ENCODE assay signal across 1 cellular context in the genomic region with DNA sequence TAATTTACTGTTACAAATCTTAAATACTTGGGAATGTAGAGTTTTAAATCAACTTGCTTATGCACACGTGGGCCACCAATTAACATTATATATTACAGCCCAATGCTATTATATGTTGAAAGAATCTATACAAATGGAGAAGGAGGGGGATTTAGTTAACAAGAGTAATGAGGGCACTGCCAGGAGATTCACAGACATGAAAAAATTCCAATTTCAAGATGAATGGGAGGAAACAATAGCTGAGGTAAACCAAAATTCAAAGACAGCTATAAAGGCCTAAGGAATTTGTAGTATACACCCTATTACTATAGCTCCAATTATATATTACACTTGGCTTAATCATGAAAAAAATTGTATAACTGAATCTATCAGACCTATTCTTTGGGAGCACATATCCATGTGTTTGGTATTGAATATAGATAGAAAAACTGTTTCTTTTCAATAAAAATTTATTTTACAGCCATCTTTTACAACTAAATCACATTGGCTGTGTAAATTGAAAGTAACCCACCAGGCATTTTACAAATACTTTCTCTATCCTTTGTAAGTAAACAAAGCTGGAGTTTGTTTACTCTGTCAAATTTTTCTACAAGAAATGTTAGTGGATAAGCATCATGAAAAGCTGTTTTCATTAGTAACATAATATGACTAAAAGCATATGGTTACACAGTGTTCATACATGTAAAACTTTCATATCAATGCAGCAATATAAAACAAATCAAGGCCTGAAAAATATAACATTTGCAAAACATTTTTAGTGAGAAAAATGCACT.
TF ChIP-seq lines count a peak whose summit lies in the region.

No MANE protein-coding gene starts in this region.

TF ChIP-seq in IMR-90, 13 proteins besides CTCF, POLR2A, EP300 and RAD21:
- TF ChIP-seq MXI1 (IDR thresholded peaks at IDR 0.05; ENCODE audit: borderline replicate concordance, low read depth, low read length), result no peak
- no peak for TF ChIP-seq RCOR1 (IDR thresholded peaks at IDR 0.05; ENCODE audit: insufficient replicate concordance, low read length)
- TF ChIP-seq SMC3 (IDR thresholded peaks at IDR 0.05; ENCODE audit: low read depth, low read length), result no peak
- TF ChIP-seq MAZ (IDR thresholded peaks at IDR 0.05; ENCODE audit: borderline replicate concordance, low read depth, low read length), result no peak
- no peak for TF ChIP-seq ELK1 (IDR thresholded peaks at IDR 0.05; ENCODE audit: borderline replicate concordance, low read depth, low read length)
- no peak for TF ChIP-seq USF2 (IDR thresholded peaks at IDR 0.05; ENCODE audit: low read depth, low read length)
- TF ChIP-seq FOS (IDR thresholded peaks at IDR 0.05; ENCODE audit: low read depth, low read length), result no peak
